In genomic region chr1:25821112-25821476, GRCh38 we compare ENCODE assay signal across 8 cellular contexts. TPM values are rescaled to one million over a fixed set of nuclear protein-coding genes. Genes with fewer than 3 reads are reported as not detected.
A peak's percentile ranks its signal among the peaks of the same experiment; 100 is the strongest.
DNase-seq lines count a peak whose midpoint lies in the region; ATAC-seq and TF ChIP-seq lines count a peak whose summit lies in the region.

No MANE protein-coding gene starts in this region.

- DNase-seq in activated T-cell treated with anti-CD3 and anti-CD28 coated beads, Interleukin-2, amount 50 U/mL, for 4 hours, result no peak
- DNase-seq in activated T-cell treated with anti-CD3 and anti-CD28 coated beads for 4 hours (no peak), left lung (no peak), thyroid gland (no peak), NCI-H510A treated with DMSO at 0.1 percent for 48 hours (lab: John Stamatoyannopoulos, UW) (no peak)
- DNase-seq in activated naive CD8-positive, alpha-beta T cell treated with anti-CD3 and anti-CD28 coated beads, Interleukin-2, amount 10 ng/mL, durations not matched to agents 7 days and 5 days, result no peak
- DNase-seq in stimulated activated CD4-positive, alpha-beta T cell treated with anti-CD3 and anti-CD28 coated beads, Interleukin-2, amount 100 ng/mL, for 48 hours, result no peak

- H3K27ac ChIP-seq in left lung (peak overlapping the region in 1 of 2 donors; percentile 89), thyroid gland (peak overlapping the region; percentile 81 to 93 (median 90))

- POLR2A ChIA-PET in activated naive CD8-positive, alpha-beta T cell treated with anti-CD3 and anti-CD28 coated beads, Interleukin-2, amount 10 ng/mL, durations not matched to agents 7 days and 5 days (lab: Charles Lee), result interaction anchor here (1.0 to 2.8 kb wide), 5 partner anchors 53 to 386 kb away, joined by 3 to 17 read pairs (median 9); partner anchors contain the start of genes PAFAH2 and PAQR7

- H3K4me3 Mint-ChIP-seq in activated T-cell treated with anti-CD3 and anti-CD28 coated beads, Interleukin-2, amount 50 U/mL, for 4 hours, result peak overlapping the region; percentile 87
- H3K4me3 Mint-ChIP-seq in activated naive CD8-positive, alpha-beta T cell treated with anti-CD3 and anti-CD28 coated beads, Interleukin-2, amount 10 ng/mL, durations not matched to agents 7 days and 5 days, result peak overlapping the region; percentile 88

- intact Hi-C loops in left lung (cut with DNase I), result no loop called here
- intact Hi-C loops in thyroid gland (cut with DNase I), result no loop called here

- H3K27ac Mint-ChIP-seq in activated naive CD8-positive, alpha-beta T cell treated with anti-CD3 and anti-CD28 coated beads, Interleukin-2, amount 10 ng/mL, durations not matched to agents 7 days and 5 days, result peak overlapping the region; percentile 96

- no peaks in the 10 kb centered on the region for H3K27me3 ChIP-seq in left lung
- no peaks in the 10 kb centered on the region for H3K27me3 ChIP-seq in thyroid gland

- no peaks in the 10 kb centered on the region for H3K9me3 Mint-ChIP-seq in activated T-cell treated with anti-CD3 and anti-CD28 coated beads, Interleukin-2, amount 50 U/mL, for 4 hours
- H3K9me3 Mint-ChIP-seq in activated naive CD8-positive, alpha-beta T cell treated with anti-CD3 and anti-CD28 coated beads, Interleukin-2, amount 10 ng/mL, durations not matched to agents 7 days and 5 days, result no peaks in the 10 kb centered on the region

- no peaks in the 10 kb centered on the region for H3K9me3 ChIP-seq in left lung
- H3K9me3 ChIP-seq in thyroid gland, result no peaks in the 10 kb centered on the region

- no peak for TF ChIP-seq CTCF in left lung (IDR thresholded peaks at IDR 0.05)
- TF ChIP-seq CTCF in thyroid gland (IDR thresholded peaks at IDR 0.05), result no peak

- H3K4me1 ChIP-seq in left lung (peaks cover 9 to 37% of the 10 kb centered on the region in 2 donors), thyroid gland (peaks cover 29 to 40% of the 10 kb centered on the region in 2 donors)

- H3K4me3 ChIP-seq in left lung, result peak overlapping the region; percentile 89 to 94
- peak overlapping the region; percentile 64 to 98 (median 97) for H3K4me3 ChIP-seq in thyroid gland (replicated peaks in 1 of 3)

- 42 to 45% methylated on average over 10 of the region's 10 CpGs for WGBS in thyroid gland, 2 donors

- no peak for ATAC-seq in activated T-cell treated with anti-CD3 and anti-CD28 coated beads, Interleukin-2, amount 50 U/mL, for 4 hours
- no peak for ATAC-seq in activated naive CD8-positive, alpha-beta T cell treated with anti-CD3 and anti-CD28 coated beads, Interleukin-2, amount 10 ng/mL, durations not matched to agents 7 days and 5 days (ENCODE audit: low read depth)
- ATAC-seq in left lung (no peak), HG03521 (IDR thresholded peaks at IDR 0.05; ENCODE audit: unreplicated experiment) (no peak)

- peaks cover 0 to 19% of the 10 kb centered on the region in 2 donors for H3K36me3 ChIP-seq in left lung
- peaks cover 0 to under 1% of the 10 kb centered on the region in 2 donors for H3K36me3 ChIP-seq in thyroid gland

- H3K36me3 Mint-ChIP-seq in activated T-cell treated with anti-CD3 and anti-CD28 coated beads, Interleukin-2, amount 50 U/mL, for 4 hours (ENCODE audit: insufficient read depth), result peaks cover 6% of the 10 kb centered on the region
- H3K36me3 Mint-ChIP-seq in activated naive CD8-positive, alpha-beta T cell treated with anti-CD3 and anti-CD28 coated beads, Interleukin-2, amount 10 ng/mL, durations not matched to agents 7 days and 5 days, result peaks cover 13% of the 10 kb centered on the region

- no peaks in the 10 kb centered on the region for H3K27me3 Mint-ChIP-seq in activated T-cell treated with anti-CD3 and anti-CD28 coated beads, Interleukin-2, amount 50 U/mL, for 4 hours (ENCODE audit: low read depth)
- H3K27me3 Mint-ChIP-seq in activated naive CD8-positive, alpha-beta T cell treated with anti-CD3 and anti-CD28 coated beads, Interleukin-2, amount 10 ng/mL, durations not matched to agents 7 days and 5 days, result no peaks in the 10 kb centered on the region

- no peak for TF ChIP-seq POLR2A in thyroid gland (IDR thresholded peaks at IDR 0.05)

- peaks cover 33% of the 10 kb centered on the region for H3K4me1 Mint-ChIP-seq in activated T-cell treated with anti-CD3 and anti-CD28 coated beads, Interleukin-2, amount 50 U/mL, for 4 hours (ENCODE audit: low read depth)
- H3K4me1 Mint-ChIP-seq in activated naive CD8-positive, alpha-beta T cell treated with anti-CD3 and anti-CD28 coated beads, Interleukin-2, amount 10 ng/mL, durations not matched to agents 7 days and 5 days, result peaks cover 30% of the 10 kb centered on the region

RNA-seq across cellular contexts. Expression of gene MTFR1L, which starts 1.3 kb away (rescaled TPM):
- total RNA-seq in activated T-cell treated with anti-CD3 and anti-CD28 coated beads, Interleukin-2, amount 50 U/mL, for 4 hours, result 10 to 100 TPM; 27.7 to 37.4 (median 35.5) TPM
- total RNA-seq in activated naive CD8-positive, alpha-beta T cell treated with anti-CD3 and anti-CD28 coated beads, Interleukin-2, amount 10 ng/mL, durations not matched to agents 7 days and 5 days, result 10 to 100 TPM; 40.8 to 41.3 TPM
- total RNA-seq in left lung (10 to 100 TPM; 44.5 to 45.0 TPM), thyroid gland (100 to 1,000 TPM in 1 of 4 donors, 10 to 100 TPM in 3; 75.7 to 109 (median 99.2) TPM)

RNA-seq across cellular contexts. Expression of gene SELENON, which starts 21.1 kb away (rescaled TPM):
- 10 to 100 TPM; 18.9 to 23.8 (median 22.2) TPM for total RNA-seq in activated T-cell treated with anti-CD3 and anti-CD28 coated beads, Interleukin-2, amount 50 U/mL, for 4 hours
- 10 to 100 TPM; 10.3 to 11.4 TPM for total RNA-seq in activated naive CD8-positive, alpha-beta T cell treated with anti-CD3 and anti-CD28 coated beads, Interleukin-2, amount 10 ng/mL, durations not matched to agents 7 days and 5 days
- total RNA-seq in left lung, result 10 to 100 TPM; 86.2 to 94.7 TPM
- total RNA-seq in thyroid gland, result 10 to 100 TPM; 31.2 to 58.2 (median 55.2) TPM

RNA-seq across cellular contexts. Expression of gene AUNIP, which starts 38.2 kb away (rescaled TPM):
- total RNA-seq in activated T-cell treated with anti-CD3 and anti-CD28 coated beads, Interleukin-2, amount 50 U/mL, for 4 hours, result 1 to 10 TPM; 4.1 to 4.6 (median 4.5) TPM
- total RNA-seq in activated naive CD8-positive, alpha-beta T cell treated with anti-CD3 and anti-CD28 coated beads, Interleukin-2, amount 10 ng/mL, durations not matched to agents 7 days and 5 days, result 1 to 10 TPM; 4.8 TPM
- total RNA-seq in left lung (1 to 10 TPM in 1 of 2 donors, under 1 TPM in 1; 0.97 to 1.2 TPM), thyroid gland (not detected)

RNA-seq across cellular contexts. Expression of gene PAQR7, which starts 54.4 kb away (rescaled TPM):
- total RNA-seq in activated T-cell treated with anti-CD3 and anti-CD28 coated beads, Interleukin-2, amount 50 U/mL, for 4 hours, result 1 to 10 TPM; 4.5 to 7.5 (median 5.4) TPM
- total RNA-seq in activated naive CD8-positive, alpha-beta T cell treated with anti-CD3 and anti-CD28 coated beads, Interleukin-2, amount 10 ng/mL, durations not matched to agents 7 days and 5 days, result 1 to 10 TPM; 4.7 to 5.2 TPM
- total RNA-seq in left lung (10 to 100 TPM; 11.3 to 15.9 TPM), thyroid gland (1 to 10 TPM; 2.5 to 8.5 (median 6.4) TPM)
